Comparison of ENCODE assay signal across 15 cellular contexts in the genomic region with DNA sequence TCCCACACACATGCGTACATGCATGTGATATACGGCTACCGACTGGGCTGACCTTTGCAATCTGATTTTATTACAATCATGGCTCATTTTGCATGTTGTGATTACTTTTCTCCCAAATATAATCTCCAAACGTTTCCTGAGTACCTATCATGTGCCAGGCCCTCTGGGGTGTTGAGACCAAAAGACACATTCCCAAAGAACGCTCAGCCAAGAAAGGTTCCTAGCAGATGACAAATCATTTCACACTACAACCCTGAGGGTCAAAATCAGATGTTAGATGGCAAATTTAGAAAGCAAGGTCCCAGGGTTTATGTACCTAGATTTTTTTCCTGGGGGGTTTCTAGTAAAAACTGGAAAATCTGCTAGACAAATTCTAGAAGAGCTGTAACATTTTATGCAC.
"Had no signal": no experiment of that assay in that cellular context is flagged by ENCODE, and none has a peak within 500 bp of the region (broad histone marks: within the 10 kb centered on the region; RNA-seq: fewer than 3 reads in every experiment).

No MANE protein-coding gene starts in this region.

- H3K36me3 Mint-ChIP-seq: activated naive CD4-positive, alpha-beta T cell treated with anti-CD3 and anti-CD28 coated beads, Interleukin-2, amount 10 ng/mL, durations not matched to agents 7 days and 5 days; memory B cell had no signal

- H3K4me1 Mint-ChIP-seq: activated CD4-positive, alpha-beta T cell treated with anti-CD3 and anti-CD28 coated beads, Interleukin-2, amount 10 ng/mL, durations not matched to agents 7 days and 5 days; activated naive CD4-positive, alpha-beta T cell treated with anti-CD3 and anti-CD28 coated beads, Interleukin-2, amount 10 ng/mL, durations not matched to agents 7 days and 5 days; endodermal cell; memory B cell had no signal

- H3K9me3 Mint-ChIP-seq: activated CD4-positive, alpha-beta T cell treated with anti-CD3 and anti-CD28 coated beads, Interleukin-2, amount 10 ng/mL, durations not matched to agents 7 days and 5 days; activated naive CD4-positive, alpha-beta T cell treated with anti-CD3 and anti-CD28 coated beads, Interleukin-2, amount 10 ng/mL, durations not matched to agents 7 days and 5 days; activated T-helper 2 cell treated with anti-CD3 and anti-CD28 coated beads, Interferon-gamma antibody, Interleukin-2, Interleukin-4, amounts not matched to agents 10 μg/mL and 5 μg/mL and 100 μg/mL, durations not matched to agents 14 hours and 24 hours and 36 hours; endodermal cell; memory B cell; nephron progenitor cell; stimulated activated naive CD8-positive, alpha-beta T cell treated with anti-CD3 and anti-CD28 coated beads, Interleukin-15, Interleukin-2, amounts not matched to agents 100 ng/mL and 50 ng/mL, for 24 hours had no signal

- DNase-seq: activated CD4-positive, alpha-beta T cell treated with anti-CD3 and anti-CD28 coated beads, Interleukin-2, amount 10 ng/mL, durations not matched to agents 7 days and 5 days; activated CD4-positive, CD25-positive, alpha-beta regulatory T cell; activated CD8-positive, alpha-beta memory T cell treated with anti-CD3 and anti-CD28 coated beads for 24 hours; activated naive CD4-positive, alpha-beta T cell treated with anti-CD3 and anti-CD28 coated beads, Interleukin-2, amount 10 ng/mL, durations not matched to agents 7 days and 5 days; activated T-cell treated with anti-CD3 and anti-CD28 coated beads for 4 hours; body of pancreas; cerebellar nuclear complex; endodermal cell; nephron progenitor cell; stimulated activated CD4-positive, alpha-beta T cell treated with anti-CD3 and anti-CD28 coated beads, Interleukin-4, amount 100 ng/mL, for 1 hour; testis had no signal

- H3K27me3 ChIP-seq: body of pancreas, testis had no signal

- H3K4me3 ChIP-seq: body of pancreas, testis had no signal

- H3K4me1 ChIP-seq: testis had no signal

- H3K27me3 Mint-ChIP-seq: activated CD4-positive, alpha-beta T cell treated with anti-CD3 and anti-CD28 coated beads, Interleukin-2, amount 10 ng/mL, durations not matched to agents 7 days and 5 days; activated naive CD4-positive, alpha-beta T cell treated with anti-CD3 and anti-CD28 coated beads, Interleukin-2, amount 10 ng/mL, durations not matched to agents 7 days and 5 days; memory B cell; stimulated activated naive CD8-positive, alpha-beta T cell treated with anti-CD3 and anti-CD28 coated beads, Interleukin-15, Interleukin-2, amounts not matched to agents 100 ng/mL and 50 ng/mL, for 24 hours had no signal

- ATAC-seq: body of pancreas, left lobe of liver had no signal

- H3K27ac Mint-ChIP-seq: activated CD4-positive, alpha-beta T cell treated with anti-CD3 and anti-CD28 coated beads, Interleukin-2, amount 10 ng/mL, durations not matched to agents 7 days and 5 days; activated naive CD4-positive, alpha-beta T cell treated with anti-CD3 and anti-CD28 coated beads, Interleukin-2, amount 10 ng/mL, durations not matched to agents 7 days and 5 days; activated T-helper 2 cell treated with anti-CD3 and anti-CD28 coated beads, Interferon-gamma antibody, Interleukin-2, Interleukin-4, amounts not matched to agents 10 μg/mL and 5 μg/mL and 100 μg/mL, durations not matched to agents 14 hours and 24 hours and 36 hours; endodermal cell; memory B cell; nephron progenitor cell; stimulated activated naive CD8-positive, alpha-beta T cell treated with anti-CD3 and anti-CD28 coated beads, Interleukin-15, Interleukin-2, amounts not matched to agents 100 ng/mL and 50 ng/mL, for 24 hours had no signal

- H3K9me3 ChIP-seq: body of pancreas, testis had no signal

- H3K27ac ChIP-seq: body of pancreas, testis had no signal

- H3K4me3 Mint-ChIP-seq: activated CD4-positive, alpha-beta T cell treated with anti-CD3 and anti-CD28 coated beads, Interleukin-2, amount 10 ng/mL, durations not matched to agents 7 days and 5 days; activated naive CD4-positive, alpha-beta T cell treated with anti-CD3 and anti-CD28 coated beads, Interleukin-2, amount 10 ng/mL, durations not matched to agents 7 days and 5 days; endodermal cell; memory B cell; nephron progenitor cell; stimulated activated naive CD8-positive, alpha-beta T cell treated with anti-CD3 and anti-CD28 coated beads, Interleukin-15, Interleukin-2, amounts not matched to agents 100 ng/mL and 50 ng/mL, for 24 hours had no signal
